ENCODE assay signal across 1 cellular context in the genomic region with DNA sequence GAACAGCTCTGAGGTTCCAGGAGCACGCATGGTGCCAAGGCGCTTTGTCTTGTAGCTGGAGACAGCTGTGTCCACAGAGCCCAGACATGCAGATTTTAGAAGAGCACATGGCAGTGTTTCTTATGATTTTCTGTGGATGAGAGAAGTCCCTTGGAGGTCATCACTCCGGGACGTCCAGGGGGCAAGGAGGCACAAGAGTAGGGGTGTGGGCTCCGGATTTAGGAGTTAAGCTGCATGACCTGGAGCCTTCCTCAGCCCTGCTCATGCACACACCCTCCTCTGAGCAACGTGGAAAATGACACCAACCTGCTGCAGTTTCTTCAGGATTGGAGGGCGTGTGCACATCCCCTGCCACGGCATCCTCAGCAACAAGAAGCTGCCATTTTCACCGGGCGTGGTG.
TF ChIP-seq lines count a peak whose summit lies in the region.

No MANE protein-coding gene starts in this region.

TF ChIP-seq in H1, 55 proteins besides CTCF, POLR2A, EP300 and RAD21 (continued from another document):
- TF ChIP-seq KDM1A (IDR thresholded peaks at IDR 0.05; ENCODE audit: borderline replicate concordance, low read length) (no peak), ZNF274 (IDR thresholded peaks at IDR 0.05; ENCODE audit: borderline replicate concordance, extremely low read depth, low read length) (no peak), RBBP5 (IDR thresholded peaks at IDR 0.05; ENCODE audit: borderline replicate concordance, low read depth, low read length) (no peak), KDM5A (IDR thresholded peaks at IDR 0.05; ENCODE audit: low read length) (no peak), JUND (IDR thresholded peaks at IDR 0.05; ENCODE audit: low read length) (no peak), BACH1 (IDR thresholded peaks at IDR 0.05; ENCODE audit: low read length) (no peak), GABPA (IDR thresholded peaks at IDR 0.05; ENCODE audit: borderline replicate concordance, insufficient read depth, low read length) (no peak), SIX5 (IDR thresholded peaks at IDR 0.05; ENCODE audit: low read depth, low read length) (no peak), SP4 (IDR thresholded peaks at IDR 0.05; ENCODE audit: low read length) (no peak)
- TF ChIP-seq, protein P1, sequence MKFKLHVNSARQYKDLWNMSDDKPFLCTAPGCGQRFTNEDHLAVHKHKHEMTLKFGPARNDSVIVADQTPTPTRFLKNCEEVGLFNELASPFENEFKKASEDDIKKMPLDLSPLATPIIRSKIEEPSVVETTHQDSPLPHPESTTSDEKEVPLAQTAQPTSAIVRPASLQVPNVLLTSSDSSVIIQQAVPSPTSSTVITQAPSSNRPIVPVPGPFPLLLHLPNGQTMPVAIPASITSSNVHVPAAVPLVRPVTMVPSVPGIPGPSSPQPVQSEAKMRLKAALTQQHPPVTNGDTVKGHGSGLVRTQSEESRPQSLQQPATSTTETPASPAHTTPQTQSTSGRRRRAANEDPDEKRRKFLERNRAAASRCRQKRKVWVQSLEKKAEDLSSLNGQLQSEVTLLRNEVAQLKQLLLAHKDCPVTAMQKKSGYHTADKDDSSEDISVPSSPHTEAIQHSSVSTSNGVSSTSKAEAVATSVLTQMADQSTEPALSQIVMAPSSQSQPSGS (IDR thresholded peaks at IDR 0.05; ENCODE audit: low read length) = no peak
- TF ChIP-seq, protein P2, sequence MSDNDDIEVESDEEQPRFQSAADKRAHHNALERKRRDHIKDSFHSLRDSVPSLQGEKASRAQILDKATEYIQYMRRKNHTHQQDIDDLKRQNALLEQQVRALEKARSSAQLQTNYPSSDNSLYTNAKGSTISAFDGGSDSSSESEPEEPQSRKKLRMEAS (IDR thresholded peaks at IDR 0.05) = no peak
- TF ChIP-seq, protein P3, sequence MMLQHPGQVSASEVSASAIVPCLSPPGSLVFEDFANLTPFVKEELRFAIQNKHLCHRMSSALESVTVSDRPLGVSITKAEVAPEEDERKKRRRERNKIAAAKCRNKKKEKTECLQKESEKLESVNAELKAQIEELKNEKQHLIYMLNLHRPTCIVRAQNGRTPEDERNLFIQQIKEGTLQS (IDR thresholded peaks at IDR 0.05; ENCODE audit: insufficient read depth, low read depth, low read length) = no peak
